16 cellular contexts compared by ENCODE assay signal in the genomic region with DNA sequence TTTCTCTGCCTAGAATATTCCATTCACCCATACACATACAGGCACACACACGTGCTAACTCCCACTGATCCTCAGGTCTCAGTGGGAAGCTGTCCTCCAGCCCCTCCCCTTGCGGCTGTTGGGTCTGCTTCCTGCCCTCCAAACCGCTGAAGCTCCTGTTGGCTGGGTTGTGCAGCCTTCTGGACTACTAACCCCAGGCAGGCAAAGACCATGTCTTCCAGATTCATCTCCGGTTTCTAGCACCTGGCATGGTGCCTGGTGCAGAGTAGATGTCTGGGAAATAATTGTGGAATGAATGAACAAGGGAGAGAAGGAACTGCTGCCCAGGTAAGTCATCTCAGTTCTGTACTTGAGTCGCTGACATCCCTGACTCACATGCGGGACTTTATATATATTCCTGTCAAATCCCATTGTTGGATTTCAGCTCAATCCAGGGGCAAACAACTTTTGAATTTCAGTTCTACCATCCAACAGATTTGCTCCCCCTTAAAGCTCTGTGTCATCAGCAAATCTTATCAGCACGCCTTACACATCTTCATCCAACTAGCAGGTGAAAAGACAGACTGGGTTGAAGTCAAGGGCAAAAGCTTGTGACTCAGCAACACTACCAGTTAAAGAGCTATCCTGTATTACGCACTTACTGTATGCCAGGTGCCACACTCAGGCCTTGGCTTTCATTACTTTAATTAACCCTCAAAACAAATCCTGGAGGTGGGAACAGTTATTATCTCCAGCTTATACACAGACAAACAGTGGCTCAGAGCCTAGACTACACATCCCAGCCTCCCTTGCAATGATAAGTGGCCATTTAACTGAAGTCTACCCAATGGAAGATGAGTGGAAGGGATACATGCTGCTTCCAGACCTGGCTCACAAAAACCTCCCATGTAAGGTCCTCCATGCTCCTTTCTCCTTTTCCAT. TPM values are rescaled to one million over a fixed set of nuclear protein-coding genes. Genes with fewer than 3 reads are reported as not detected.
A peak's percentile ranks its signal among the peaks of the same experiment; 100 is the strongest.
DNase-seq lines count a peak whose midpoint lies in the region; ATAC-seq, FAIRE-seq and TF ChIP-seq lines count a peak whose summit lies in the region.
"Had no signal": no experiment of that assay in that cellular context is flagged by ENCODE, and none has a peak within 500 bp of the region (broad histone marks: within the 10 kb centered on the region; RNA-seq: fewer than 3 reads in every experiment).

No MANE protein-coding gene starts in this region.

- TF ChIP-seq POLR2A in K562 (conservative IDR thresholded peaks at IDR 0.05) (no peak), vagina (IDR thresholded peaks at IDR 0.05) (no peak)

- H3K9me3 ChIP-seq in K562 (replicated peaks; ENCODE audit: control insufficient read depth, insufficient read depth, low read depth, low read length) (no peaks in the 10 kb centered on the region), vagina (no peaks in the 10 kb centered on the region)
- H3K9me3 ChIP-seq: transverse colon had no signal

- no TSS peak for BruUV-seq in K562 (replicated peaks; lab: Mats Ljungman, UMichigan)

- no peak for TF ChIP-seq CTCF in K562 (IDR thresholded peaks at IDR 0.05 in 2 of 3, conservative IDR thresholded peaks at IDR 0.05 in 1 of 3; ENCODE audit: insufficient read depth in 2 of 3, low read depth in 1 of 3, low read length in 3 of 3)
- TF ChIP-seq CTCF in vagina (IDR thresholded peaks at IDR 0.05), result no peak

- in situ Hi-C loops in K562 (cut with MboI), result loop anchor here (5.0 kb wide), 1 partner anchor 108 kb away; no protein-coding TSS in a partner anchor

- no peaks in the 10 kb centered on the region for H3K9me1 ChIP-seq in K562 (ENCODE audit: control insufficient read depth, insufficient read depth, low read length)

- ATAC-seq in K562 (no peak), GM21528 (IDR thresholded peaks at IDR 0.05; ENCODE audit: low FRiP score, unreplicated experiment) (no peak)
- ATAC-seq: activated CD8-positive, alpha-beta T cell treated with anti-CD3 and anti-CD28 coated beads for 36 hours; naive thymus-derived CD8-positive, alpha-beta T cell had no signal

- intact Hi-C loops in K562 (cut with micrococcal nuclease), result loop anchor here (5.0 kb wide), 1 partner anchor 48 kb away; no protein-coding TSS in a partner anchor
- intact Hi-C loops in vagina (cut with DNase I), result loop anchor here (5.0 kb wide), 1 partner anchor 113 kb away; no protein-coding TSS in a partner anchor

- peaks cover 18 to 42% of the 10 kb centered on the region in 2 experiments; a peak in 4 of 5 replicates for H3K27me3 ChIP-seq in K562 (ENCODE audit: control insufficient read depth in 2 of 2, insufficient read depth in 2 of 2, low read length in 2 of 2)
- H3K27me3 ChIP-seq in vagina, result no peaks in the 10 kb centered on the region

- H3K27ac ChIP-seq in K562 (ENCODE audit: extremely low read depth, low read depth, low read length) (no peak overlapping the region), vagina (no peak overlapping the region)
- H3K27ac ChIP-seq: 22Rv1, transverse colon had no signal

- 8% methylated on average over 7 of the region's 8 CpGs for WGBS in K562 (ENCODE audit: insufficient coverage, low coverage, missing lambda C conversion rate)

- H3K36me3 ChIP-seq in K562 (ENCODE audit: control insufficient read depth, insufficient read depth, low read length), result no peaks in the 10 kb centered on the region
- H3K36me3 ChIP-seq in vagina, result no peaks in the 10 kb centered on the region
- H3K36me3 ChIP-seq: transverse colon had no signal

- peaks cover 18 to 36% of the 10 kb centered on the region in 2 experiments for H3K4me1 ChIP-seq in K562 (replicated peaks in 1 of 2; ENCODE audit: control insufficient read depth in 2 of 2, insufficient read depth in 2 of 2, low read length in 2 of 2)
- peaks cover 26% of the 10 kb centered on the region for H3K4me1 ChIP-seq in vagina

- H3K79me2 ChIP-seq in K562 (ENCODE audit: control insufficient read depth, insufficient read depth, low read length), result no peaks in the 10 kb centered on the region

- POLR2A ChIA-PET in K562 (lab: Yijun Ruan, JAX), result interaction anchor here (0.7 to 1.1 kb wide), 4 partner anchors 9 to 176 kb away, joined by 3 to 6 read pairs (median 4); no protein-coding TSS in a partner anchor

- no peak for TF ChIP-seq RAD21 in K562 (CRISPR knock-in tag; conservative IDR thresholded peaks at IDR 0.05 in 1 of 2, IDR thresholded peaks at IDR 0.05 in 1 of 2)

- no peak for TF ChIP-seq EP300 in K562 (IDR thresholded peaks at IDR 0.05; ENCODE audit: low read length)

- CTCF ChIA-PET in K562 (lab: Yijun Ruan, JAX; ENCODE audit: low intra/inter-chr PET ratio), result no interaction called here

- H3K9ac ChIP-seq in K562 (ENCODE audit: insufficient read depth in 1 of 2, low read depth in 2 of 2, low read length in 2 of 2), result 0 out of 4 replicates have a peak overlapping the region, but pooled peaks of 1 of the 2 experiments have one; percentile 20

- no peak overlapping the region for H3K4me2 ChIP-seq in K562 (ENCODE audit: insufficient read depth, low read length)

- FAIRE-seq in K562 (lab: Jason Lieb, UNC), result no peak
- FAIRE-seq: colon had no signal

- H3K4me3 ChIP-seq in K562, result no peak overlapping the region
- no peak overlapping the region for H3K4me3 ChIP-seq in vagina
- H3K4me3 ChIP-seq: transverse colon had no signal

- H2AFZ ChIP-seq in K562 (ENCODE audit: low read depth, low read length), result no peak overlapping the region

- peak; percentile 83 for DNase-seq in NCI-H2107 treated with DMSO at 0.1 percent for 48 hours (lab: John Stamatoyannopoulos, UW; ENCODE audit: unreplicated experiment)
- no peak for DNase-seq in NCI-H2107 (lab: John Stamatoyannopoulos, UW)
- DNase-seq in NCI-H2227 treated with DMSO at 0.1 percent for 48 hours (lab: John Stamatoyannopoulos, UW), result peak; percentile 43
- no peak for DNase-seq in K562 (ENCODE audit: extremely low read depth in 1 of 4, low spot score in 3 of 4)
- peak; percentile 15 for DNase-seq in renal cortical epithelial cell (ENCODE audit: low read depth)
- no peak for DNase-seq in putamen (ENCODE audit: low spot score)
- DNase-seq in vagina (ENCODE audit: extremely low spot score in 2 of 2), result no peak
- DNase-seq: activated CD8-positive, alpha-beta T cell treated with anti-CD3 and anti-CD28 coated beads for 36 hours; activated naive CD4-positive, alpha-beta T cell; naive thymus-derived CD8-positive, alpha-beta T cell; T-helper 2 cell; transverse colon had no signal

- H4K20me1 ChIP-seq in K562 (replicated peaks; ENCODE audit: control insufficient read depth, insufficient read depth, low read length), result peaks cover 21% of the 10 kb centered on the region

TF ChIP-seq in K562, 482 proteins besides CTCF, POLR2A, EP300 and RAD21:
- TF ChIP-seq NFE2 (IDR thresholded peaks at IDR 0.05; ENCODE audit: low read depth) (0 out of 2 replicates have a peak, but pooled peaks have one; percentile 13), ETV5 (CRISPR knock-in tag; IDR thresholded peaks at IDR 0.05; ENCODE audit: low read depth) (no peak), HDGF (IDR thresholded peaks at IDR 0.05) (no peak)

RNA-seq across cellular contexts. Expression of a gene that starts 51.1 kb away (rescaled TPM):
- total RNA-seq in K562 (2011; cell fraction: chromatin; rRNA removed; ENCODE audit: low replicate concordance), result 0.51 and 2.0 TPM in 2 replicates
- 0.17 and 0.26 TPM in 2 replicates for total RNA-seq in K562 (2011; cell fraction: nucleolus; rRNA removed)
- total RNA-seq in K562 (2011; cell fraction: nucleoplasm; rRNA removed), result 0.53 and 0.66 TPM in 2 replicates
- total RNA-seq in K562 (2014; rRNA removed) (0.04 TPM in 1 of 2 replicates, not detected in the other), K562 (2014; rRNA removed; fragmentation: Illumina TruSeq; extraction: Trizol) (not detected in 2 replicates), K562 (2015; rRNA removed; fragmentation: Illumina TruSeq; extraction: Trizol) (not detected in 2 replicates), K562 (2021) (0.33 and 0.40 TPM in 2 replicates), renal cortical epithelial cell (0.17 and 0.25 TPM in 2 replicates), vagina (5.2 TPM)
- polyA plus RNA-seq in K562 (2011; rRNA removed) (0.04 and 0.13 TPM in 2 replicates), K562 (2014; fragmentation: Illumina TruSeq; extraction: Trizol) (0.09 and 0.15 TPM in 2 replicates), K562 (2014; fragmentation: Nextera tagmentation; extraction: Ambion mirVana) (not detected), K562 (2014; rRNA removed) (not detected in 2 replicates)
- 0.01 and 0.06 TPM in 2 replicates for polyA plus RNA-seq in K562 (2011; cell fraction: cytosol; rRNA removed)
- polyA plus RNA-seq in K562 (2011; cell fraction: nucleus; rRNA removed), result 0.17 and 1.9 TPM in 2 replicates
- polyA plus RNA-seq in K562 (2012), result 0.05 and 0.44 TPM in 2 replicates
- not detected in 2 replicates for polyA minus RNA-seq in K562 (2011; rRNA and poly(A)+ RNA removed)
- polyA minus RNA-seq in K562 (2011; cell fraction: cytosol; rRNA and poly(A)+ RNA removed), result not detected in 2 replicates
- polyA minus RNA-seq in K562 (2011; cell fraction: nucleus; rRNA and poly(A)+ RNA removed), result 0.13 TPM in 1 of 2 replicates, not detected in the other
- total RNA-seq: fibroblast of villous mesenchyme had no signal
- polyA plus RNA-seq: naive thymus-derived CD8-positive, alpha-beta T cell had no signal

Comparison
In these comparisons a context has a peak if more than half of its experiments do, and no peak if none do; other contexts are left out.
1. DNase-seq: peak in NCI-H2107 treated with DMSO at 0.1 percent for 48 hours (single experiment), NCI-H2227 treated with DMSO at 0.1 percent for 48 hours (single experiment) and renal cortical epithelial cell (single experiment); none in NCI-H2107 (single experiment), K562 (0 of 4), putamen (single experiment) and vagina (0 of 2).